In genomic region chr2:143696651-143697050, GRCh38 we compare ENCODE assay signal across 11 cellular contexts.
DNase-seq lines count a peak whose midpoint lies in the region; ATAC-seq lines count a peak whose summit lies in the region.
"Had no signal": no experiment of that assay in that cellular context is flagged by ENCODE, and none has a peak within 500 bp of the region (broad histone marks: within the 10 kb centered on the region; RNA-seq: fewer than 3 reads in every experiment).

No MANE protein-coding gene starts in this region.

- no peaks in the 10 kb centered on the region for H3K9me3 Mint-ChIP-seq in stimulated activated effector memory CD8-positive, alpha-beta T cell treated with anti-CD3 and anti-CD28 coated beads, Interleukin-12 subunit alpha, Interleukin-12 subunit beta, amount 100 ng/mL, for 72 hours
- H3K9me3 Mint-ChIP-seq: T-helper 1 cell treated with Interleukin-12 subunit alpha and Interleukin-12 subunit beta and Interleukin-4 antibody, amounts not matched to agents 30 μg/mL and 1 μg/mL, for 36 hours had no signal

- no peak overlapping the region for H3K4me3 Mint-ChIP-seq in stimulated activated effector memory CD8-positive, alpha-beta T cell treated with anti-CD3 and anti-CD28 coated beads, Interleukin-12 subunit alpha, Interleukin-12 subunit beta, amount 100 ng/mL, for 72 hours
- H3K4me3 Mint-ChIP-seq: T-helper 1 cell treated with Interleukin-12 subunit alpha and Interleukin-12 subunit beta and Interleukin-4 antibody, amounts not matched to agents 30 μg/mL and 1 μg/mL, for 36 hours had no signal

- H3K27ac Mint-ChIP-seq in stimulated activated effector memory CD8-positive, alpha-beta T cell treated with anti-CD3 and anti-CD28 coated beads, Interleukin-12 subunit alpha, Interleukin-12 subunit beta, amount 100 ng/mL, for 72 hours = peak overlapping the region; percentile 85
- H3K27ac Mint-ChIP-seq: T-helper 1 cell treated with Interleukin-12 subunit alpha and Interleukin-12 subunit beta and Interleukin-4 antibody, amounts not matched to agents 30 μg/mL and 1 μg/mL, for 36 hours had no signal

- DNase-seq in stimulated activated effector memory CD8-positive, alpha-beta T cell treated with anti-CD3 and anti-CD28 coated beads, Interleukin-12 subunit alpha, Interleukin-12 subunit beta, amount 100 ng/mL, for 72 hours (ENCODE audit: low spot score in 2 of 2) = no peak
- DNase-seq in NCI-H774 (lab: John Stamatoyannopoulos, UW) = no peak
- DNase-seq in hippocampal formation (lab: John Stamatoyannopoulos, UW) = no peak
- DNase-seq: dermis blood vessel endothelial cell, NCI-H2171 treated with DMSO at 0.1 percent for 48 hours, ovary had no signal

- peaks cover 58% of the 10 kb centered on the region for H3K4me1 Mint-ChIP-seq in stimulated activated effector memory CD8-positive, alpha-beta T cell treated with anti-CD3 and anti-CD28 coated beads, Interleukin-12 subunit alpha, Interleukin-12 subunit beta, amount 100 ng/mL, for 72 hours

- peaks cover 6% of the 10 kb centered on the region for H3K36me3 Mint-ChIP-seq in stimulated activated effector memory CD8-positive, alpha-beta T cell treated with anti-CD3 and anti-CD28 coated beads, Interleukin-12 subunit alpha, Interleukin-12 subunit beta, amount 100 ng/mL, for 72 hours

- ATAC-seq in GM18873 (IDR thresholded peaks at IDR 0.05; ENCODE audit: low FRiP score, unreplicated experiment) (peak; percentile 67), GM21576 (IDR thresholded peaks at IDR 0.05; ENCODE audit: unreplicated experiment) (peak; percentile 73), HG03064 (IDR thresholded peaks at IDR 0.05; ENCODE audit: low read depth, unreplicated experiment) (peak; percentile 74), HG03097 (IDR thresholded peaks at IDR 0.05; ENCODE audit: low FRiP score, unreplicated experiment) (no peak)
- ATAC-seq in stimulated activated effector memory CD8-positive, alpha-beta T cell treated with anti-CD3 and anti-CD28 coated beads, Interleukin-12 subunit alpha, Interleukin-12 subunit beta, amount 100 ng/mL, for 72 hours = no peak

Comparison
In these comparisons a context has a peak if more than half of its experiments do, and no peak if none do; other contexts are left out.
1. ATAC-seq: peak in GM18873 (single experiment), GM21576 (single experiment) and HG03064 (single experiment); none in stimulated activated effector memory CD8-positive, alpha-beta T cell treated with anti-CD3 and anti-CD28 coated beads, Interleukin-12 subunit alpha, Interleukin-12 subunit beta, amount 100 ng/mL, for 72 hours (single experiment) and HG03097 (single experiment).